ENCODE assay signal across 8 cellular contexts in the genomic region with DNA sequence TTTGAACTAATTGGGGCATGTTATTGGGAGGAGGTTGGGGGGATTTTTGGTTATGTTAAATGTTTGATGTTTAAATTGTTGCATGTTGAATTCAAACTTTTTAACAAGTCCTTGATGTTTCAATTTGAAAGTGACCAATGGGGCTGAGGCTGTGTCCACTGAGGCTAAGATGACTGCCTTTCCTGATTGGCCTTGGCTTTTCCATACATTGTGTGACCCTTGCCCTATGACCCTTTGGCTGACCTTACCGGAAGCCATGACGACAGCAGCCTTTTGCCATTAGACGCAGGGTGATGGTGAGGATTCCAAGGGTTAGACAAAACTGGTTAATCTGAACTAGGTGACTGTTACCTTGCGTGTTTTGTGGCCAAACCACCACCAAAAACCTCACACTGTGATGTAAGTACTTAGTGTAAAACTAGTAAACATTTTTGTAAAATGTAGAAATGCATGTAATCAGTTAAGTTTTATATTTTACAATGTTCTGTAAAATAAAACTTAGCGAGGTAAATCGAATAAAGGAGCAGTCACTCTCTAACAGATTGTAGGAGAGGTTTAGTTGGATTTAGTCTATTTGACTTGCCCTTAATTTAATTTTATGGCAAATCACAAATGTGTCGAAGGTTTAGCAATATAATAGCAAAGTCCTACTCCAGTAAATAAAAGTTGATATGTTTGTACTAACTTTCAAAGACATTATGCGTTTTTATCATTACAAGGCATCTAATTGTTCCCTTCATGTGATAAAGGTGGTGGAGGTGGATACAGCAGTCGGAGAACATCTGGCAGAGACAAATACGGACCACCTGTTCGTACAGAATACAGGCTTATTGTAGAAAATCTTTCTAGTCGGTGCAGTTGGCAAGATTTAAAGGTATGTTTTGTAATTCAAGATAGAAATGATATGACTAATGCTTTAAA. TPM values are rescaled to one million over a fixed set of nuclear protein-coding genes. Genes with fewer than 3 reads are reported as not detected.
DNase-seq lines count a peak whose midpoint lies in the region; ATAC-seq lines count a peak whose summit lies in the region.

No MANE protein-coding gene starts in this region.

- CTCF ChIA-PET in activated naive CD4-positive, alpha-beta T cell treated with anti-CD3 and anti-CD28 coated beads for 36 hours (lab: Charles Lee) = no interaction called here

- no peaks in the 10 kb centered on the region for H3K27me3 ChIP-seq in iPS-15b (ENCODE audit: control insufficient read depth, insufficient read depth, low read length)

- intact Hi-C loops in activated naive CD4-positive, alpha-beta T cell treated with anti-CD3 and anti-CD28 coated beads for 36 hours (cut with micrococcal nuclease) = loop anchor here (5.0 to 10.0 kb wide), 7 partner anchors 33 to 1842 kb away; a partner anchor contains a TSS

- H3K36me3 ChIP-seq in iPS-15b (ENCODE audit: control insufficient read depth, insufficient read depth, low read length) = peaks cover 25% of the 10 kb centered on the region

- peaks cover 5% of the 10 kb centered on the region for H3K4me1 ChIP-seq in iPS-15b (ENCODE audit: control insufficient read depth, insufficient read depth, low read length)

- peaks cover 2% of the 10 kb centered on the region for H3K27me3 Mint-ChIP-seq in activated naive CD4-positive, alpha-beta T cell treated with anti-CD3 and anti-CD28 coated beads for 36 hours (ENCODE audit: low read depth)
- H3K27me3 Mint-ChIP-seq in activated T-cell treated with anti-CD3 and anti-CD28 coated beads, Interleukin-2, amount 50 U/mL, for 72 hours (ENCODE audit: low read depth) = peaks cover 2% of the 10 kb centered on the region
- H3K27me3 Mint-ChIP-seq in stimulated activated naive B cell treated with anti-CD40 and anti-IgM and Interleukin-4, amounts not matched to agents 10 μg/mL and 1 μg/mL and 100 μg/mL, for 72 hours = peaks cover 1 to 4% of the 10 kb centered on the region in 2 donors

- H3K9ac ChIP-seq in iPS-15b (ENCODE audit: low read depth, low read length) = no peak overlapping the region

- peak overlapping the region; percentile 81 for H3K4me3 Mint-ChIP-seq in activated naive CD4-positive, alpha-beta T cell treated with anti-CD3 and anti-CD28 coated beads for 36 hours
- H3K4me3 Mint-ChIP-seq in activated T-cell treated with anti-CD3 and anti-CD28 coated beads, Interleukin-2, amount 50 U/mL, for 72 hours = peak overlapping the region; percentile 89 to 98
- peak overlapping the region; percentile 90 to 96 for H3K4me3 Mint-ChIP-seq in stimulated activated naive B cell treated with anti-CD40 and anti-IgM and Interleukin-4, amounts not matched to agents 10 μg/mL and 1 μg/mL and 100 μg/mL, for 72 hours

- H3K9me3 Mint-ChIP-seq in activated naive CD4-positive, alpha-beta T cell treated with anti-CD3 and anti-CD28 coated beads for 36 hours = no peaks in the 10 kb centered on the region
- no peaks in the 10 kb centered on the region for H3K9me3 Mint-ChIP-seq in activated T-cell treated with anti-CD3 and anti-CD28 coated beads, Interleukin-2, amount 50 U/mL, for 72 hours
- H3K9me3 Mint-ChIP-seq in stimulated activated naive B cell treated with anti-CD40 and anti-IgM and Interleukin-4, amounts not matched to agents 10 μg/mL and 1 μg/mL and 100 μg/mL, for 72 hours = no peaks in the 10 kb centered on the region

- peak; percentile 47 for DNase-seq in activated naive CD4-positive, alpha-beta T cell treated with anti-CD3 and anti-CD28 coated beads for 36 hours
- no peak for DNase-seq in activated naive CD4-positive, alpha-beta T cell treated with anti-CD3 and anti-CD28 coated beads, Interleukin-2, amount 50 U/mL, for 16 hours
- peak; percentile 19 to 39 for DNase-seq in activated T-cell treated with anti-CD3 and anti-CD28 coated beads, Interleukin-2, amount 50 U/mL, for 72 hours
- no peak for DNase-seq in stimulated activated naive B cell treated with anti-CD40 and anti-IgM and Interleukin-4, amounts not matched to agents 10 μg/mL and 1 μg/mL and 100 μg/mL, for 72 hours
- DNase-seq in retina (no peak), GF-D8 (lab: John Stamatoyannopoulos, UW) (no peak), GOT3 (lab: John Stamatoyannopoulos, UW) (no peak)

- H3K4me3 ChIP-seq in iPS-15b (ENCODE audit: low read depth, low read length) = peak overlapping the region; percentile 76

- no peak for ATAC-seq in activated T-cell treated with anti-CD3 and anti-CD28 coated beads, Interleukin-2, amount 50 U/mL, for 72 hours (replicated peaks in 1 of 2)
- no peak for ATAC-seq in stimulated activated naive B cell treated with anti-CD40 and anti-IgM and Interleukin-4, amounts not matched to agents 10 μg/mL and 1 μg/mL and 100 μg/mL, for 72 hours (replicated peaks)

- H3K27ac Mint-ChIP-seq in activated naive CD4-positive, alpha-beta T cell treated with anti-CD3 and anti-CD28 coated beads for 36 hours = peak overlapping the region; percentile 86
- H3K27ac Mint-ChIP-seq in activated T-cell treated with anti-CD3 and anti-CD28 coated beads, Interleukin-2, amount 50 U/mL, for 72 hours = peak overlapping the region; percentile 98
- peak overlapping the region; percentile 100 for H3K27ac Mint-ChIP-seq in stimulated activated naive B cell treated with anti-CD40 and anti-IgM and Interleukin-4, amounts not matched to agents 10 μg/mL and 1 μg/mL and 100 μg/mL, for 72 hours

- peaks cover 40% of the 10 kb centered on the region for H3K4me1 Mint-ChIP-seq in activated naive CD4-positive, alpha-beta T cell treated with anti-CD3 and anti-CD28 coated beads for 36 hours (ENCODE audit: low read depth)
- H3K4me1 Mint-ChIP-seq in activated T-cell treated with anti-CD3 and anti-CD28 coated beads, Interleukin-2, amount 50 U/mL, for 72 hours (ENCODE audit: low read depth) = peaks cover 44% of the 10 kb centered on the region
- H3K4me1 Mint-ChIP-seq in stimulated activated naive B cell treated with anti-CD40 and anti-IgM and Interleukin-4, amounts not matched to agents 10 μg/mL and 1 μg/mL and 100 μg/mL, for 72 hours = peaks cover 18 to 21% of the 10 kb centered on the region in 2 donors

- no peaks in the 10 kb centered on the region for H3K9me3 ChIP-seq in iPS-15b (ENCODE audit: control insufficient read depth, insufficient read depth, low read length)

- peaks cover 46% of the 10 kb centered on the region for H3K36me3 Mint-ChIP-seq in activated naive CD4-positive, alpha-beta T cell treated with anti-CD3 and anti-CD28 coated beads for 36 hours (ENCODE audit: low read depth)
- peaks cover 24 to 46% of the 10 kb centered on the region in 2 donors for H3K36me3 Mint-ChIP-seq in activated T-cell treated with anti-CD3 and anti-CD28 coated beads, Interleukin-2, amount 50 U/mL, for 72 hours (ENCODE audit: insufficient read depth in 2 of 2)
- peaks cover 28 to 47% of the 10 kb centered on the region in 2 donors for H3K36me3 Mint-ChIP-seq in stimulated activated naive B cell treated with anti-CD40 and anti-IgM and Interleukin-4, amounts not matched to agents 10 μg/mL and 1 μg/mL and 100 μg/mL, for 72 hours

RNA-seq across cellular contexts. Expression of a gene that starts 1.6 kb away (rescaled TPM):
- 10 to 100 TPM; 76.0 to 78.2 TPM for total RNA-seq in activated naive CD4-positive, alpha-beta T cell treated with anti-CD3 and anti-CD28 coated beads for 36 hours
- 100 to 1,000 TPM; 128 to 158 TPM for total RNA-seq in activated T-cell treated with anti-CD3 and anti-CD28 coated beads, Interleukin-2, amount 50 U/mL, for 72 hours

RNA-seq across cellular contexts. Expression of a gene that starts 48.2 kb away (rescaled TPM):
- 1 to 10 TPM; 4.7 to 7.3 TPM for total RNA-seq in activated naive CD4-positive, alpha-beta T cell treated with anti-CD3 and anti-CD28 coated beads for 36 hours
- 10 to 100 TPM; 17.7 to 20.2 TPM for total RNA-seq in activated T-cell treated with anti-CD3 and anti-CD28 coated beads, Interleukin-2, amount 50 U/mL, for 72 hours

Comparison
In these comparisons a context has a peak if more than half of its experiments do, and no peak if none do; other contexts are left out.
1. DNase-seq: peak in activated naive CD4-positive, alpha-beta T cell treated with anti-CD3 and anti-CD28 coated beads for 36 hours (single experiment) and activated T-cell treated with anti-CD3 and anti-CD28 coated beads, Interleukin-2, amount 50 U/mL, for 72 hours (2 of 2); none in activated naive CD4-positive, alpha-beta T cell treated with anti-CD3 and anti-CD28 coated beads, Interleukin-2, amount 50 U/mL, for 16 hours (single experiment), stimulated activated naive B cell treated with anti-CD40 and anti-IgM and Interleukin-4, amounts not matched to agents 10 μg/mL and 1 μg/mL and 100 μg/mL, for 72 hours (single experiment), retina (single experiment), GF-D8 (single experiment) and GOT3 (single experiment).
2. Peak in every context shown above with its lines, with median percentiles within 50 percentile points of each other: H3K27ac Mint-ChIP-seq and H3K4me3 Mint-ChIP-seq.